Comparison of ENCODE assay signal across 15 cellular contexts in the genomic region with DNA sequence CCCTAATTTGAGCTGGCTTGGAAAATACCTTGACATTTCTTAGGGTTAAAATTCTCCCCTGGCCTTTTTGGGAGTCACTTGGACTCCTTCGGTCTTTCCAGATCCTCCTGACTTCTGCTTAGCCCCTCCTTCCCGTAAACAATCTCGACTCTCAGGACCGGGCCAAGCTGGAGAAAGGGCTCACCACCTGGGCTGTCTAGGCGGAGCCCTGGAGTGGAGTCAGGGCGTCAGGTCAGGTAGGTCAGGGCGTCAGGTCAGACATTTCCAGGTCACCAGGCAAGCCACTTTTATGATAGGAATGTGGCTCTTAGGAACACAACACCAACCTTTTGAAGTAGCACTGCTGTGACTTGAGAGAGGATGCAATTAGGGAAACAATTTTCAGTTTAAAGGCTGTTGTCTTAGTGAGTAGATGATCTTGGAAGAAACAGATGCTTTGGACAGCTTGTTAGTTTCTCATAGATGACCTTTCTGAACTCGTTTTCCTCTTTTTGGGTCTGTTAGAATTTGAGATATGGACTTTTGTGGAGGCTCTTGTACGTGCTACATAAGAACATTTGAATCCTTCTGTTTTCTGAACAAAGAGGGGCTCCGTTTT. TPM values are rescaled to one million over a fixed set of nuclear protein-coding genes. Genes with fewer than 3 reads are reported as not detected.
DNase-seq lines count a peak whose midpoint lies in the region; ATAC-seq and TF ChIP-seq lines count a peak whose summit lies in the region.
"Had no signal": no experiment of that assay in that cellular context is flagged by ENCODE, and none has a peak within 500 bp of the region (broad histone marks: within the 10 kb centered on the region; RNA-seq: fewer than 3 reads in every experiment).

No MANE protein-coding gene starts in this region.

- TF ChIP-seq POLR2A in thyroid gland (IDR thresholded peaks at IDR 0.05): no peak

- 37 to 64% methylated on average over 9 to 10 of the region's 10 CpGs for WGBS in thyroid gland, 2 donors

- no peak overlapping the region for H3K4me2 ChIP-seq in osteoblast (ENCODE audit: insufficient read depth, low read length)

- no peaks in the 10 kb centered on the region for H3K36me3 ChIP-seq in thyroid gland
- no peaks in the 10 kb centered on the region for H3K36me3 ChIP-seq in osteoblast (ENCODE audit: insufficient read depth, low read length)

- intact Hi-C loops in dendritic cell treated with granulocyte-macrophage colony-stimulating factor and Interleukin-4, amounts not matched to agents 40 ng/mL and 50 ng/mL, for 4 days (cut with micrococcal nuclease): no loop called here
- intact Hi-C loops in thyroid gland (cut with DNase I): no loop called here

- no peak for ATAC-seq in activated naive CD4-positive, alpha-beta T cell treated with anti-CD3 and anti-CD28 coated beads, Interleukin-2, amount 50 U/mL, for 72 hours
- ATAC-seq in memory B cell (ENCODE audit: low read depth): no peak

- no peaks in the 10 kb centered on the region for H3K9me3 Mint-ChIP-seq in activated naive CD4-positive, alpha-beta T cell treated with anti-CD3 and anti-CD28 coated beads, Interleukin-2, amount 50 U/mL, for 72 hours
- no peaks in the 10 kb centered on the region for H3K9me3 Mint-ChIP-seq in dendritic cell treated with granulocyte-macrophage colony-stimulating factor and Interleukin-4, amounts not matched to agents 40 ng/mL and 50 ng/mL, for 4 days
- H3K9me3 Mint-ChIP-seq in memory B cell: no peaks in the 10 kb centered on the region
- H3K9me3 Mint-ChIP-seq: neural crest cell had no signal

- H3K27me3 Mint-ChIP-seq in dendritic cell treated with granulocyte-macrophage colony-stimulating factor and Interleukin-4, amounts not matched to agents 40 ng/mL and 50 ng/mL, for 4 days: no peaks in the 10 kb centered on the region
- H3K27me3 Mint-ChIP-seq in memory B cell: no peaks in the 10 kb centered on the region

- DNase-seq in activated naive CD4-positive, alpha-beta T cell treated with anti-CD3 and anti-CD28 coated beads, Interleukin-2, amount 50 U/mL, for 72 hours (ENCODE audit: low spot score in 2 of 2): no peak
- DNase-seq in activated naive CD4-positive, alpha-beta T cell treated with anti-CD3 and anti-CD28 coated beads, Interleukin-2, amount 50 U/mL, for 16 hours: no peak
- no peak for DNase-seq in memory B cell (ENCODE audit: low spot score in 2 of 2)
- DNase-seq in thyroid gland: peak; percentile 53 to 55
- DNase-seq in SIG-M5 (lab: John Stamatoyannopoulos, UW): no peak
- DNase-seq in osteoblast (ENCODE audit: insufficient read length, low spot score, missing footprints): no peak
- no peak for DNase-seq in UCSD-AML1 (lab: John Stamatoyannopoulos, UW; ENCODE audit: unreplicated experiment)
- DNase-seq: amygdala, DMS79, NCI-H1930, small intestine, T-helper 9 cell had no signal

- H3K27ac Mint-ChIP-seq in activated naive CD4-positive, alpha-beta T cell treated with anti-CD3 and anti-CD28 coated beads, Interleukin-2, amount 50 U/mL, for 72 hours: peak overlapping the region; percentile 64 to 69
- peak overlapping the region; percentile 25 for H3K27ac Mint-ChIP-seq in dendritic cell treated with granulocyte-macrophage colony-stimulating factor and Interleukin-4, amounts not matched to agents 40 ng/mL and 50 ng/mL, for 4 days
- peak overlapping the region; percentile 15 for H3K27ac Mint-ChIP-seq in memory B cell

- TF ChIP-seq CTCF in thyroid gland (IDR thresholded peaks at IDR 0.05) (no peak), osteoblast (IDR thresholded peaks at IDR 0.05; ENCODE audit: extremely low read depth, low read depth, low read length) (no peak)

- H3K4me1 Mint-ChIP-seq in dendritic cell treated with granulocyte-macrophage colony-stimulating factor and Interleukin-4, amounts not matched to agents 40 ng/mL and 50 ng/mL, for 4 days (ENCODE audit: low read depth): peaks cover 67% of the 10 kb centered on the region
- H3K4me1 Mint-ChIP-seq in memory B cell: peaks cover 36% of the 10 kb centered on the region

- peaks cover 0 to 6% of the 10 kb centered on the region in 2 donors for H3K36me3 Mint-ChIP-seq in activated naive CD4-positive, alpha-beta T cell treated with anti-CD3 and anti-CD28 coated beads, Interleukin-2, amount 50 U/mL, for 72 hours
- peaks cover 90% of the 10 kb centered on the region for H3K36me3 Mint-ChIP-seq in dendritic cell treated with granulocyte-macrophage colony-stimulating factor and Interleukin-4, amounts not matched to agents 40 ng/mL and 50 ng/mL, for 4 days (ENCODE audit: low read depth)
- H3K36me3 Mint-ChIP-seq in memory B cell: peaks cover 21% of the 10 kb centered on the region

- H3K4me3 ChIP-seq in thyroid gland (replicated peaks in 1 of 3) (no peak overlapping the region), osteoblast (ENCODE audit: insufficient read depth, low read length) (no peak overlapping the region)
- H3K4me3 ChIP-seq: coronary artery had no signal

- H3K27me3 ChIP-seq in thyroid gland: no peaks in the 10 kb centered on the region
- H3K27me3 ChIP-seq in osteoblast (ENCODE audit: insufficient read depth, low read length): no peaks in the 10 kb centered on the region

- H3K4me3 Mint-ChIP-seq in dendritic cell treated with granulocyte-macrophage colony-stimulating factor and Interleukin-4, amounts not matched to agents 40 ng/mL and 50 ng/mL, for 4 days: no peak overlapping the region
- H3K4me3 Mint-ChIP-seq in memory B cell: no peak overlapping the region
- H3K4me3 Mint-ChIP-seq: neural crest cell had no signal

- H3K27ac ChIP-seq in thyroid gland (peak overlapping the region; percentile 16 to 56 (median 44)), osteoblast (ENCODE audit: low read depth, low read length) (no peak overlapping the region)
- H3K27ac ChIP-seq: coronary artery had no signal

- H3K4me1 ChIP-seq in thyroid gland (peaks cover 6 to 22% of the 10 kb centered on the region in 2 donors), osteoblast (ENCODE audit: insufficient read depth, low read length) (peaks cover 10% of the 10 kb centered on the region)

- peaks cover 12% of the 10 kb centered on the region for H4K20me1 ChIP-seq in osteoblast (ENCODE audit: insufficient read depth, low read length)

- no peaks in the 10 kb centered on the region for H3K9me3 ChIP-seq in thyroid gland
- H3K9me3 ChIP-seq in osteoblast (ENCODE audit: low read depth, low read length): no peaks in the 10 kb centered on the region

- peaks cover 93% of the 10 kb centered on the region for H3K79me2 ChIP-seq in osteoblast (ENCODE audit: insufficient read depth, low read length)

- H2AFZ ChIP-seq in osteoblast (ENCODE audit: low read length): no peak overlapping the region

RNA-seq across cellular contexts. Expression of gene OSTF1, which starts 12.8 kb away (rescaled TPM):
- total RNA-seq in activated naive CD4-positive, alpha-beta T cell treated with anti-CD3 and anti-CD28 coated beads, Interleukin-2, amount 50 U/mL, for 72 hours: 100 to 1,000 TPM in 1 of 2 donors, 10 to 100 TPM in 1; 69.0 to 105 TPM
- 10 to 100 TPM; 34.7 to 36.6 (median 35.6) TPM for total RNA-seq in thyroid gland
- total RNA-seq in osteoblast: 30.0 and 35.1 TPM in 2 replicates

RNA-seq across cellular contexts. Expression of gene NMRK1, which starts 13.1 kb away (rescaled TPM):
- total RNA-seq in activated naive CD4-positive, alpha-beta T cell treated with anti-CD3 and anti-CD28 coated beads, Interleukin-2, amount 50 U/mL, for 72 hours: 10 to 100 TPM; 14.7 to 30.6 TPM
- 10 to 100 TPM; 20.8 to 53.8 (median 28.1) TPM for total RNA-seq in thyroid gland
- 21.4 and 29.2 TPM in 2 replicates for total RNA-seq in osteoblast

Comparison
In these comparisons a context has a peak if more than half of its experiments do, and no peak if none do; other contexts are left out.
1. DNase-seq: peak in thyroid gland (2 of 2); none in activated naive CD4-positive, alpha-beta T cell treated with anti-CD3 and anti-CD28 coated beads, Interleukin-2, amount 50 U/mL, for 72 hours (0 of 2), activated naive CD4-positive, alpha-beta T cell treated with anti-CD3 and anti-CD28 coated beads, Interleukin-2, amount 50 U/mL, for 16 hours (single experiment), memory B cell (0 of 2), SIG-M5 (single experiment), osteoblast (single experiment) and UCSD-AML1 (single experiment).
2. H3K27ac Mint-ChIP-seq: peak in every context shown above with its lines; median percentile 66 in activated naive CD4-positive, alpha-beta T cell treated with anti-CD3 and anti-CD28 coated beads, Interleukin-2, amount 50 U/mL, for 72 hours; 25 in dendritic cell treated with granulocyte-macrophage colony-stimulating factor and Interleukin-4, amounts not matched to agents 40 ng/mL and 50 ng/mL, for 4 days; 15 in memory B cell.